In genomic region chr16:69132424-69133252, GRCh38 we compare ENCODE assay signal across 8 cellular contexts. TPM values are rescaled to one million over a fixed set of nuclear protein-coding genes. Genes with fewer than 3 reads are reported as not detected.
A peak's percentile ranks its signal among the peaks of the same experiment; 100 is the strongest.
DNase-seq lines count a peak whose midpoint lies in the region; ATAC-seq and TF ChIP-seq lines count a peak whose summit lies in the region.

CHTF8 (minus strand) TSS chr16:69132588; CDS start chr16:69121458, 11,130 bp downstream.
UTP4 (plus strand) TSS chr16:69132649; CDS start chr16:69133460, 811 bp downstream.

- H3K27me3 Mint-ChIP-seq in activated CD4-positive, alpha-beta T cell treated with anti-CD3 and anti-CD28 coated beads for 36 hours = no peaks in the 10 kb centered on the region

- peak within 1 kb of the TSS; percentile 93 for H3K4me3 Mint-ChIP-seq in activated CD4-positive, alpha-beta T cell treated with anti-CD3 and anti-CD28 coated beads for 36 hours

- H3K4me3 ChIP-seq in AG04449 (ENCODE audit: low read depth, low read length) (peak within 1 kb of the TSS; percentile 99), choroid plexus epithelial cell (ENCODE audit: low read depth, low read length) (peak within 1 kb of the TSS; percentile 93)

- no peaks in the 10 kb centered on the region for H3K9me3 Mint-ChIP-seq in activated CD4-positive, alpha-beta T cell treated with anti-CD3 and anti-CD28 coated beads for 36 hours (ENCODE audit: low read depth)

- intact Hi-C loops in activated CD4-positive, alpha-beta T cell treated with anti-CD3 and anti-CD28 coated beads for 36 hours (cut with DNase I, micrococcal nuclease) = loop anchor here (1.0 to 5.0 kb wide), 17 partner anchors 34 to 1215 kb away; partner anchors contain the start of genes SNTB2 (in 2 of the 2), COG8 (in 1 of the 2), DDX19A (in 1 of the 2) and NFATC3 (in 1 of the 2)
- intact Hi-C loops in left colon (cut with DNase I, micrococcal nuclease) = no loop called here

- POLR2A ChIA-PET in AG04449 (lab: Yijun Ruan, JAX) = interaction anchor here (1.0 kb wide), 1 partner anchor 198 kb away, joined by 5 read pairs; the partner anchor contains the start of gene PDF
- POLR2A ChIA-PET in activated CD4-positive, alpha-beta T cell treated with anti-CD3 and anti-CD28 coated beads for 36 hours (lab: Charles Lee) = interaction anchor here (1.1 to 1.7 kb wide), 2 partner anchors 34 to 196 kb away, joined by 3 read pairs; no protein-coding TSS in a partner anchor

- peaks cover 59% of the 10 kb centered on the region for H3K4me1 Mint-ChIP-seq in activated CD4-positive, alpha-beta T cell treated with anti-CD3 and anti-CD28 coated beads for 36 hours

- peak within 1 kb of the TSS; percentile 93 for H3K27ac Mint-ChIP-seq in activated CD4-positive, alpha-beta T cell treated with anti-CD3 and anti-CD28 coated beads for 36 hours

- DNase-seq in AG04449 (ENCODE audit: low read depth, low spot score) = no peak
- DNase-seq in NCI-H446 treated with DMSO at 0.1 percent for 48 hours (lab: John Stamatoyannopoulos, UW) = peak; percentile 5
- peak; percentile 94 for DNase-seq in activated CD4-positive, alpha-beta T cell treated with anti-CD3 and anti-CD28 coated beads for 36 hours
- DNase-seq in choroid plexus epithelial cell (ENCODE audit: low read depth) = peak; percentile 82
- peak; percentile 84 to 91 for DNase-seq in left colon
- DNase-seq in stimulated activated CD4-positive, alpha-beta T cell treated with anti-CD3 and anti-CD28 coated beads, Interleukin-1b, Interleukin-23, amount 100 ng/mL, for 4 hours (ENCODE audit: low read depth in 2 of 2) = peak; percentile 79 to 86

- TF ChIP-seq CTCF in AG04449 (IDR thresholded peaks at IDR 0.05; ENCODE audit: insufficient read depth, low read length, missing control alignments) (no peak), choroid plexus epithelial cell (conservative IDR thresholded peaks at IDR 0.05; ENCODE audit: low read depth, low read length) (no peak)

- peak; percentile 77 for ATAC-seq in GM18861 (IDR thresholded peaks at IDR 0.05; ENCODE audit: unreplicated experiment)
- ATAC-seq in HG03097 (IDR thresholded peaks at IDR 0.05; ENCODE audit: low FRiP score, unreplicated experiment) = peak; percentile 82
- peak; percentile 95 for ATAC-seq in activated CD4-positive, alpha-beta T cell treated with anti-CD3 and anti-CD28 coated beads for 36 hours
- ATAC-seq in left colon = peak; percentile 91

- H3K36me3 Mint-ChIP-seq in activated CD4-positive, alpha-beta T cell treated with anti-CD3 and anti-CD28 coated beads for 36 hours (ENCODE audit: low read depth) = peaks cover 34% of the 10 kb centered on the region

- CTCF ChIA-PET in AG04449 (lab: Yijun Ruan, JAX) = interaction anchor here (0.9 to 4.5 kb wide), 8 partner anchors 9 to 289 kb away, joined by 3 to 34 read pairs (median 7); partner anchors contain the start of gene TANGO6
- CTCF ChIA-PET in activated CD4-positive, alpha-beta T cell treated with anti-CD3 and anti-CD28 coated beads for 36 hours (lab: Charles Lee) = interaction anchor here (0.8 to 2.3 kb wide), 7 partner anchors 9 to 629 kb away, joined by 3 to 10 read pairs (median 4); no protein-coding TSS in a partner anchor

RNA-seq across cellular contexts. Expression of gene CHTF8, which starts in this region (rescaled TPM):
- total RNA-seq in activated CD4-positive, alpha-beta T cell treated with anti-CD3 and anti-CD28 coated beads for 36 hours = 100 to 1,000 TPM; 153 to 194 TPM
- 10 to 100 TPM; 84.4 to 90.3 TPM for total RNA-seq in left colon

RNA-seq across cellular contexts. Expression of gene UTP4, which starts in this region (rescaled TPM):
- total RNA-seq in activated CD4-positive, alpha-beta T cell treated with anti-CD3 and anti-CD28 coated beads for 36 hours = 100 to 1,000 TPM; 102 to 119 TPM
- total RNA-seq in left colon = 10 to 100 TPM; 20.8 to 22.9 TPM

Comparison
In these comparisons a context has a peak if more than half of its experiments do, and no peak if none do; other contexts are left out.
1. RNA of gene UTP4 (total RNA-seq): 102 to 119 TPM in activated CD4-positive, alpha-beta T cell treated with anti-CD3 and anti-CD28 coated beads for 36 hours; 20.8 to 22.9 TPM in left colon; every median in the first group is over 4 times any median in the second.
2. intact Hi-C loops: an anchor here in activated CD4-positive, alpha-beta T cell treated with anti-CD3 and anti-CD28 coated beads for 36 hours (1.0 to 5.0 kb wide); none called in left colon.
3. Peak in every context shown above with its lines, with median percentiles within 50 percentile points of each other: ATAC-seq.